Comparison of ENCODE assay signal across 8 cellular contexts in genomic region chr11:10308208-10308954, GRCh38. TPM values are rescaled to one million over a fixed set of nuclear protein-coding genes. Genes with fewer than 3 reads are reported as not detected.
DNase-seq lines count a peak whose midpoint lies in the region; ATAC-seq and TF ChIP-seq lines count a peak whose summit lies in the region.

No MANE protein-coding gene starts in this region.

- ATAC-seq in naive thymus-derived CD8-positive, alpha-beta T cell, result no peak
- ATAC-seq in GM21786 (IDR thresholded peaks at IDR 0.05; ENCODE audit: unreplicated experiment) (no peak), HG03135 (IDR thresholded peaks at IDR 0.05; ENCODE audit: unreplicated experiment) (no peak)

- H3K36me3 Mint-ChIP-seq in CD14-positive monocyte, result peaks cover 0 to 13% of the 10 kb centered on the region in 2 donors
- H3K36me3 Mint-ChIP-seq in naive thymus-derived CD8-positive, alpha-beta T cell, result no peaks in the 10 kb centered on the region

- DNase-seq in CD14-positive monocyte (ENCODE audit: low spot score) (no peak), LHCN-M2 (ENCODE audit: low read depth) (peak; percentile 22), choroid plexus epithelial cell (ENCODE audit: low read depth) (peak; percentile 57), NCI-H1417 (lab: John Stamatoyannopoulos, UW) (no peak), cortex of kidney (lab: John Stamatoyannopoulos, UW) (no peak)
- DNase-seq in naive thymus-derived CD8-positive, alpha-beta T cell, result no peak

- H3K27me3 Mint-ChIP-seq in CD14-positive monocyte (ENCODE audit: low read depth in 3 of 3), result peaks cover 16 to 25% (median 23%) of the 10 kb centered on the region in 3 donors
- H3K27me3 Mint-ChIP-seq in naive thymus-derived CD8-positive, alpha-beta T cell, result peaks cover 16 to 58% (median 29%) of the 10 kb centered on the region in 5 donors

- TF ChIP-seq CTCF in CD14-positive monocyte (IDR thresholded peaks at IDR 0.05) (no peak), choroid plexus epithelial cell (conservative IDR thresholded peaks at IDR 0.05; ENCODE audit: low read depth, low read length) (no peak)

- H3K9me3 Mint-ChIP-seq in CD14-positive monocyte, result peaks cover 0 to 16% (median 2%) of the 10 kb centered on the region in 7 donors
- H3K9me3 Mint-ChIP-seq in naive thymus-derived CD8-positive, alpha-beta T cell, result no peaks in the 10 kb centered on the region

- H3K4me3 Mint-ChIP-seq in CD14-positive monocyte, result peak overlapping the region; percentile 96 to 99
- peak overlapping the region; percentile 77 to 100 (median 92) for H3K4me3 Mint-ChIP-seq in naive thymus-derived CD8-positive, alpha-beta T cell

- peak overlapping the region; percentile 52 to 90 (median 77) for H3K27ac Mint-ChIP-seq in CD14-positive monocyte
- H3K27ac Mint-ChIP-seq in naive thymus-derived CD8-positive, alpha-beta T cell, result peak overlapping the region in 5 of 10 donors; percentile 31 to 76 (median 47)

- POLR2A ChIA-PET in naive thymus-derived CD8-positive, alpha-beta T cell (lab: Charles Lee), result interaction anchor here (0.7 to 2.8 kb wide), 3 partner anchors 10 to 549 kb away, joined by 3 to 18 read pairs (median 3); no protein-coding TSS in a partner anchor

- peak overlapping the region; percentile 98 for H3K4me3 ChIP-seq in choroid plexus epithelial cell (ENCODE audit: low read depth, low read length)

- intact Hi-C loops in CD14-positive monocyte (cut with micrococcal nuclease), result loop anchor here (5.0 to 10.0 kb wide), 6 partner anchors 96 to 844 kb away; partner anchors contain the start of gene ZNF143 (in 1 of the 2)

- peaks cover 30% of the 10 kb centered on the region for H3K4me1 Mint-ChIP-seq in CD14-positive monocyte
- peaks cover 16 to 51% (median 32%) of the 10 kb centered on the region in 4 donors for H3K4me1 Mint-ChIP-seq in naive thymus-derived CD8-positive, alpha-beta T cell

RNA-seq across cellular contexts. Expression of gene ADM, which starts 3.5 kb away (rescaled TPM):
- 10 to 100 TPM in 1 of 2 donors, 1 to 10 TPM in 1; 9.5 to 20.0 TPM for polyA plus RNA-seq in CD14-positive monocyte
- total RNA-seq in LHCN-M2 (2014; rRNA removed), result 160 and 164 TPM in 2 replicates
- polyA plus RNA-seq in LHCN-M2 (2012), result 146 TPM
- under 1 TPM; 0.77 to 0.91 TPM for total RNA-seq in naive thymus-derived CD8-positive, alpha-beta T cell
- polyA plus RNA-seq in naive thymus-derived CD8-positive, alpha-beta T cell, result under 1 TPM in 1 of 3 donors, not detected in 2; 0.15 TPM

RNA-seq across cellular contexts. Expression of gene SBF2, which starts 14.4 kb away (rescaled TPM):
- polyA plus RNA-seq in CD14-positive monocyte, result 10 to 100 TPM in 1 of 2 donors, 1 to 10 TPM in 1; 8.9 to 16.4 TPM
- 31.6 and 32.1 TPM in 2 replicates for total RNA-seq in LHCN-M2 (2014; rRNA removed)
- 10.4 TPM for polyA plus RNA-seq in LHCN-M2 (2012)
- total RNA-seq in naive thymus-derived CD8-positive, alpha-beta T cell, result 10 to 100 TPM; 14.2 to 14.6 TPM
- 1 to 10 TPM; 2.0 to 4.9 (median 4.1) TPM for polyA plus RNA-seq in naive thymus-derived CD8-positive, alpha-beta T cell

Comparison
In these comparisons a context has a peak if more than half of its experiments do, and no peak if none do; other contexts are left out.
1. DNase-seq: peak in LHCN-M2 (single experiment) and choroid plexus epithelial cell (single experiment); none in CD14-positive monocyte (single experiment), naive thymus-derived CD8-positive, alpha-beta T cell (0 of 10), NCI-H1417 (0 of 3) and cortex of kidney (single experiment).
2. RNA of gene ADM, which starts 3.5 kb away (total RNA-seq): 160 to 164 TPM in LHCN-M2; 0.77 to 0.91 TPM in naive thymus-derived CD8-positive, alpha-beta T cell; every median in the first group is over 10 times any median in the second.